ENCODE assay signal across 1 cellular context in genomic region chr2:27496357-27497287, GRCh38.
TF ChIP-seq lines count a peak whose summit lies in the region.

GCKR (plus strand) TSS chr2:27496839; CDS start chr2:27496905, 66 bp downstream.

TF ChIP-seq in HepG2, 621 proteins besides CTCF, POLR2A, EP300 and RAD21 (continued from another document and continues in another):
- TF ChIP-seq LCORL (IDR thresholded peaks at IDR 0.05) (no peak), LCORL (CRISPR knock-in tag; IDR thresholded peaks at IDR 0.05) (peak; percentile 83; the same call in 1 of the 2 replicates), PPARG (CRISPR knock-in tag; conservative IDR thresholded peaks at IDR 0.05) (peak; percentile 20; the same call in 1 of the 2 replicates), ZNF782 (CRISPR knock-in tag; IDR thresholded peaks at IDR 0.05; ENCODE audit: borderline replicate concordance) (no peak), ARID5B (CRISPR knock-in tag; IDR thresholded peaks at IDR 0.05) (peak; percentile 91), CCAR2 (optimal IDR thresholded peaks at IDR 0.05; ENCODE audit: low read depth, low read length) (no peak), ZSCAN30 (CRISPR knock-in tag; IDR thresholded peaks at IDR 0.05) (no peak), NFYC (CRISPR knock-in tag; IDR thresholded peaks at IDR 0.05) (no peak), ZNF343 (CRISPR knock-in tag; IDR thresholded peaks at IDR 0.05) (no peak), MEIS2 (CRISPR knock-in tag; IDR thresholded peaks at IDR 0.05) (peak; percentile 79), PLRG1 (conservative IDR thresholded peaks at IDR 0.05) (no peak), ZKSCAN1 (IDR thresholded peaks at IDR 0.05; ENCODE audit: low read length) (peak; percentile 97), ZNF431 (CRISPR knock-in tag; IDR thresholded peaks at IDR 0.05; ENCODE audit: borderline replicate concordance, low read depth) (peak; percentile 27; the same call in 1 of the 2 replicates), ZNF512B (CRISPR knock-in tag; IDR thresholded peaks at IDR 0.05; ENCODE audit: borderline replicate concordance) (no peak), PAX8 (CRISPR knock-in tag; IDR thresholded peaks at IDR 0.05; ENCODE audit: borderline replicate concordance) (no peak), ZNF451 (CRISPR knock-in tag; IDR thresholded peaks at IDR 0.05) (peak; percentile 81; the same call in 1 of the 2 replicates), ATF6 (CRISPR knock-in tag; conservative IDR thresholded peaks at IDR 0.05) (no peak), HNF1A (IDR thresholded peaks at IDR 0.05; ENCODE audit: low read depth) (peak; percentile 83), HNF1A (CRISPR knock-in tag; IDR thresholded peaks at IDR 0.05; ENCODE audit: borderline replicate concordance) (peak; percentile 92), ZNF598 (CRISPR knock-in tag; IDR thresholded peaks at IDR 0.05; ENCODE audit: borderline replicate concordance) (0 out of 2 replicates have a peak, but pooled peaks have one; percentile 87), THYN1 (CRISPR knock-in tag; IDR thresholded peaks at IDR 0.05; ENCODE audit: borderline replicate concordance, low read depth) (no peak), KAT7 (CRISPR knock-in tag; IDR thresholded peaks at IDR 0.05; ENCODE audit: borderline replicate concordance) (no peak; the same call in 1 of the 2 replicates), KDM6A (CRISPR knock-in tag; IDR thresholded peaks at IDR 0.05; ENCODE audit: low read depth) (peak; percentile 36), MBD4 (IDR thresholded peaks at IDR 0.05; ENCODE audit: borderline replicate concordance, low read length) (no peak), ARHGAP35 (CRISPR knock-in tag; IDR thresholded peaks at IDR 0.05; ENCODE audit: borderline replicate concordance) (no peak), TCF7L2 (IDR thresholded peaks at IDR 0.05; ENCODE audit: low read depth, low read length) (no peak), ZNF775 (CRISPR knock-in tag; IDR thresholded peaks at IDR 0.05; ENCODE audit: borderline replicate concordance) (no peak), NFE2L1 (CRISPR knock-in tag; IDR thresholded peaks at IDR 0.05; ENCODE audit: borderline replicate concordance) (peak; percentile 82; the same call in 1 of the 2 replicates), ZNF800 (CRISPR knock-in tag; IDR thresholded peaks at IDR 0.05) (no peak), USF2 (IDR thresholded peaks at IDR 0.05; ENCODE audit: low read depth, low read length) (no peak), USF2 (CRISPR knock-in tag; IDR thresholded peaks at IDR 0.05; ENCODE audit: borderline replicate concordance) (peak; percentile 75; the same call in 1 of the 2 replicates), ZBTB38 (CRISPR knock-in tag; IDR thresholded peaks at IDR 0.05) (peak; percentile 82), NONO (IDR thresholded peaks at IDR 0.05) (no peak), NONO (CRISPR knock-in tag; conservative IDR thresholded peaks at IDR 0.05) (peak; percentile 93), CERS6 (CRISPR knock-in tag; IDR thresholded peaks at IDR 0.05) (no peak), YEATS4 (CRISPR knock-in tag; IDR thresholded peaks at IDR 0.05; ENCODE audit: borderline replicate concordance) (peak; percentile 89), TBX2 (CRISPR knock-in tag; IDR thresholded peaks at IDR 0.05; ENCODE audit: borderline replicate concordance) (peak; percentile 90), E2F1 (CRISPR knock-in tag; IDR thresholded peaks at IDR 0.05) (peak; percentile 15; the same call in 1 of the 2 replicates), CHD2 (IDR thresholded peaks at IDR 0.05; ENCODE audit: low read depth, low read length) (no peak), ZMYM3 (CRISPR knock-in tag; IDR thresholded peaks at IDR 0.05) (peak; percentile 69), AKAP8 (CRISPR knock-in tag; IDR thresholded peaks at IDR 0.05) (no peak), PHB2 (IDR thresholded peaks at IDR 0.05; ENCODE audit: partially characterized antibody) (no peak), STAT5B (CRISPR knock-in tag; IDR thresholded peaks at IDR 0.05) (no peak), GABPB1 (CRISPR knock-in tag; IDR thresholded peaks at IDR 0.05) (peak; percentile 58), GFI1 (CRISPR knock-in tag; IDR thresholded peaks at IDR 0.05; ENCODE audit: borderline replicate concordance) (peak; percentile 88), NFE2L2 (IDR thresholded peaks at IDR 0.05; ENCODE audit: low read length) (peak; percentile 50), TEAD2 (CRISPR knock-in tag; IDR thresholded peaks at IDR 0.05) (no peak)
